In genomic region chr10:74991435-74991834, GRCh38 we compare ENCODE assay signal across 8 cellular contexts.
DNase-seq lines count a peak whose midpoint lies in the region; ATAC-seq and TF ChIP-seq lines count a peak whose summit lies in the region.

No MANE protein-coding gene starts in this region.

- no peaks in the 10 kb centered on the region for H3K9me3 Mint-ChIP-seq in osteocyte (ENCODE audit: unreplicated experiment)
- H3K9me3 Mint-ChIP-seq in T-helper 2 cell treated with Interferon-gamma antibody and Interleukin-4, amounts not matched to agents 5 μg/mL and 100 μg/mL, for 36 hours, result no peaks in the 10 kb centered on the region

- peak; percentile 56 for DNase-seq in DMS 273 (lab: John Stamatoyannopoulos, UW; ENCODE audit: unreplicated experiment)
- no peak for DNase-seq in DMS 273 treated with DMSO at 0.1 percent for 48 hours (lab: John Stamatoyannopoulos, UW)
- peak; percentile 52 to 56 for DNase-seq in Kasumi-1 (lab: John Stamatoyannopoulos, UW)
- peak; percentile 21 to 52 for DNase-seq in cardiac fibroblast (ENCODE audit: low read depth in 2 of 2)
- no peak for DNase-seq in osteocyte (ENCODE audit: extremely low spot score, unreplicated experiment)
- no peak for DNase-seq in T-helper 2 cell treated with Interferon-gamma antibody and Interleukin-4, amounts not matched to agents 5 μg/mL and 100 μg/mL, for 36 hours (ENCODE audit: low spot score)
- no peak for DNase-seq in NCI-H1105 (lab: John Stamatoyannopoulos, UW)

- H3K36me3 Mint-ChIP-seq in osteocyte (ENCODE audit: unreplicated experiment), result peaks cover 30% of the 10 kb centered on the region
- H3K36me3 Mint-ChIP-seq in T-helper 2 cell treated with Interferon-gamma antibody and Interleukin-4, amounts not matched to agents 5 μg/mL and 100 μg/mL, for 36 hours (ENCODE audit: low read depth), result peaks cover 40% of the 10 kb centered on the region

- H3K27me3 Mint-ChIP-seq in osteocyte (ENCODE audit: unreplicated experiment), result no peaks in the 10 kb centered on the region
- H3K27me3 Mint-ChIP-seq in T-helper 2 cell treated with Interferon-gamma antibody and Interleukin-4, amounts not matched to agents 5 μg/mL and 100 μg/mL, for 36 hours (ENCODE audit: low read depth), result no peaks in the 10 kb centered on the region

- H3K4me1 Mint-ChIP-seq in osteocyte (ENCODE audit: unreplicated experiment), result peaks cover 10% of the 10 kb centered on the region
- H3K4me1 Mint-ChIP-seq in T-helper 2 cell treated with Interferon-gamma antibody and Interleukin-4, amounts not matched to agents 5 μg/mL and 100 μg/mL, for 36 hours (ENCODE audit: low read depth), result peaks cover 36% of the 10 kb centered on the region

- TF ChIP-seq CTCF in cardiac fibroblast (IDR thresholded peaks at IDR 0.05; ENCODE audit: low read depth, low read length) (peak; percentile 49), osteocyte (IDR thresholded peaks at IDR 0.05) (peak; percentile 44)

- no peak for ATAC-seq in HG03460 (IDR thresholded peaks at IDR 0.05; ENCODE audit: unreplicated experiment)

- no peak overlapping the region for H3K27ac Mint-ChIP-seq in osteocyte (ENCODE audit: unreplicated experiment)
- H3K27ac Mint-ChIP-seq in T-helper 2 cell treated with Interferon-gamma antibody and Interleukin-4, amounts not matched to agents 5 μg/mL and 100 μg/mL, for 36 hours, result no peak overlapping the region

- H3K4me3 ChIP-seq in cardiac fibroblast (replicated peaks in 1 of 2; ENCODE audit: low read depth in 2 of 2, low read length in 2 of 2), result no peak overlapping the region

- no peak overlapping the region for H3K4me3 Mint-ChIP-seq in osteocyte (ENCODE audit: unreplicated experiment)
- H3K4me3 Mint-ChIP-seq in T-helper 2 cell treated with Interferon-gamma antibody and Interleukin-4, amounts not matched to agents 5 μg/mL and 100 μg/mL, for 36 hours, result no peak overlapping the region

Comparison
In these comparisons a context has a peak if more than half of its experiments do, and no peak if none do; other contexts are left out.
1. DNase-seq: peak in DMS 273 (single experiment), Kasumi-1 (2 of 2) and cardiac fibroblast (2 of 2); none in DMS 273 treated with DMSO at 0.1 percent for 48 hours (single experiment), osteocyte (single experiment), T-helper 2 cell treated with Interferon-gamma antibody and Interleukin-4, amounts not matched to agents 5 μg/mL and 100 μg/mL, for 36 hours (single experiment) and NCI-H1105 (single experiment).